In the genomic region with DNA sequence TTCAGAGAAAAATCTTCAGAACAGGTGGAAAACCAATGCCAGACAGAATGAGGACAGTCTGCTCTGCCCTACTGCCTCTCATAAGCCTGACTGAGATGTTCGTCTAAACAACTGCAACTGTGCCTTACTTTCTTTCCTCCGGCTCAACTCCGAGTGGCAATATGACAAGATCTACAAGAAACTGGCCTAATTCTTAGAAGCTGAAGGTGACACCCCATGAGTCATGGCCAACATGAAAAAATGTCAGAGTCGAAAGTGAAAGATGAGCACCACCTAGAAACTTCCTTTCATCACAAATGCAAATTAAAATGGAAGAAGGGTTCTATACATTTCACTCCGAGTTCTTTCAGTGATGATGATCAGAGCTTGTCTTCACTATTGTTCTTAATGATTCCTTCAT, we compare ENCODE assay signal across 8 cellular contexts. TPM values are rescaled to one million over a fixed set of nuclear protein-coding genes. Genes with fewer than 3 reads are reported as not detected.
DNase-seq lines count a peak whose midpoint lies in the region; ATAC-seq and TF ChIP-seq lines count a peak whose summit lies in the region.

No MANE protein-coding gene starts in this region.

- H3K4me1 ChIP-seq in endodermal cell (ENCODE audit: control insufficient read depth, insufficient read depth, low read length), result no peaks in the 10 kb centered on the region

- peak overlapping the region; percentile 52 for H3K4me3 Mint-ChIP-seq in activated naive CD4-positive, alpha-beta T cell treated with anti-CD3 and anti-CD28 coated beads for 36 hours
- H3K4me3 Mint-ChIP-seq in endodermal cell, result no peak overlapping the region

- no peaks in the 10 kb centered on the region for H3K27me3 Mint-ChIP-seq in activated naive CD4-positive, alpha-beta T cell treated with anti-CD3 and anti-CD28 coated beads for 36 hours (ENCODE audit: low read depth)
- no peaks in the 10 kb centered on the region for H3K27me3 Mint-ChIP-seq in endodermal cell (ENCODE audit: insufficient read depth)

- peaks cover 19% of the 10 kb centered on the region for H3K36me3 Mint-ChIP-seq in activated naive CD4-positive, alpha-beta T cell treated with anti-CD3 and anti-CD28 coated beads for 36 hours (ENCODE audit: low read depth)
- H3K36me3 Mint-ChIP-seq in endodermal cell (ENCODE audit: low read depth), result peaks cover 28% of the 10 kb centered on the region

- peak overlapping the region; percentile 94 for H3K27ac Mint-ChIP-seq in activated naive CD4-positive, alpha-beta T cell treated with anti-CD3 and anti-CD28 coated beads for 36 hours
- no peak overlapping the region for H3K27ac Mint-ChIP-seq in endodermal cell

- peak; percentile 10 for DNase-seq in GM03348 (ENCODE audit: low spot score)
- DNase-seq in MV-4-11 (lab: John Stamatoyannopoulos, UW), result peak; percentile 75
- DNase-seq in activated naive CD4-positive, alpha-beta T cell treated with anti-CD3 and anti-CD28 coated beads for 36 hours, result peak; percentile 86
- DNase-seq in stimulated activated CD4-positive, alpha-beta T cell treated with anti-CD3 and anti-CD28 coated beads, Interleukin-2, amount 100 ng/mL, for 4 hours (ENCODE audit: low read depth), result peak; percentile 68
- no peak for DNase-seq in left cardiac atrium
- no peak for DNase-seq in endodermal cell
- DNase-seq in globus pallidus (ENCODE audit: low spot score), result no peak

- peaks cover 73% of the 10 kb centered on the region for H3K4me1 Mint-ChIP-seq in activated naive CD4-positive, alpha-beta T cell treated with anti-CD3 and anti-CD28 coated beads for 36 hours (ENCODE audit: low read depth)
- peaks cover 4% of the 10 kb centered on the region for H3K4me1 Mint-ChIP-seq in endodermal cell

- H3K4me3 ChIP-seq in endodermal cell (ENCODE audit: low read length), result no peak overlapping the region

- ATAC-seq in GM21723 (IDR thresholded peaks at IDR 0.05; ENCODE audit: unreplicated experiment) (peak; percentile 87), left cardiac atrium (no peak)

- peaks cover 1% of the 10 kb centered on the region for H3K9me3 Mint-ChIP-seq in activated naive CD4-positive, alpha-beta T cell treated with anti-CD3 and anti-CD28 coated beads for 36 hours
- peaks cover 12% of the 10 kb centered on the region for H3K9me3 Mint-ChIP-seq in endodermal cell

- no peak overlapping the region for H3K27ac ChIP-seq in endodermal cell (ENCODE audit: low read depth, low read length)

- no peak overlapping the region for H3K9ac ChIP-seq in endodermal cell (ENCODE audit: extremely low read depth, low read length, poor library complexity, severe bottlenecking)

- CTCF ChIA-PET in activated naive CD4-positive, alpha-beta T cell treated with anti-CD3 and anti-CD28 coated beads for 36 hours (lab: Charles Lee), result interaction anchor here (0.6 to 2.1 kb wide), 3 partner anchors 11 to 1752 kb away, joined by 3 to 7 read pairs (median 5); no protein-coding TSS in a partner anchor

- no peak for TF ChIP-seq CTCF in endodermal cell (conservative IDR thresholded peaks at IDR 0.05)

- H3K36me3 ChIP-seq in endodermal cell (ENCODE audit: control insufficient read depth, insufficient read depth, low read length), result peaks cover 34% of the 10 kb centered on the region

- H3K27me3 ChIP-seq in endodermal cell (ENCODE audit: control insufficient read depth, insufficient read depth, low read length, poor library complexity, severe bottlenecking), result no peaks in the 10 kb centered on the region

- WGBS in endodermal cell (ENCODE audit: insufficient coverage in 1 of 2, insufficient read length in 1 of 2), 2 experiments, result 92 to 95% methylated on average over 5 of the region's 5 CpGs

- H3K9me3 ChIP-seq in endodermal cell (ENCODE audit: control insufficient read depth, low read length), result peaks cover 32% of the 10 kb centered on the region

- intact Hi-C loops in activated naive CD4-positive, alpha-beta T cell treated with anti-CD3 and anti-CD28 coated beads for 36 hours (cut with micrococcal nuclease), result loop anchor here (1.0 to 2.0 kb wide), 7 partner anchors 13 to 228 kb away; a partner anchor contains a TSS
- intact Hi-C loops in left cardiac atrium (cut with DNase I), result no loop called here

RNA-seq across cellular contexts. Expression of a gene that starts 12.9 kb away (rescaled TPM):
- total RNA-seq in activated naive CD4-positive, alpha-beta T cell treated with anti-CD3 and anti-CD28 coated beads for 36 hours, result 10 to 100 TPM; 27.4 to 28.4 TPM
- total RNA-seq in left cardiac atrium (10 to 100 TPM; 71.7 to 83.9 TPM), endodermal cell (10 to 100 TPM; 30.2 to 32.5 TPM)
- 23.9 TPM for polyA plus RNA-seq in endodermal cell (2013, experiment 1 of 2)
- polyA plus RNA-seq in endodermal cell (2013, experiment 2 of 2), result 23.6 TPM

RNA-seq across cellular contexts. Expression of a gene that starts 43.5 kb away (rescaled TPM):
- total RNA-seq in activated naive CD4-positive, alpha-beta T cell treated with anti-CD3 and anti-CD28 coated beads for 36 hours, result 10 to 100 TPM; 13.3 TPM
- total RNA-seq in left cardiac atrium (1 to 10 TPM; 3.5 to 4.3 TPM), endodermal cell (10 to 100 TPM; 22.6 to 45.5 TPM)
- 46.2 TPM for polyA plus RNA-seq in endodermal cell (2013, experiment 1 of 2)
- 52.7 TPM for polyA plus RNA-seq in endodermal cell (2013, experiment 2 of 2)

RNA-seq across cellular contexts. Expression of a gene that starts 58.3 kb away (rescaled TPM):
- not detected for total RNA-seq in activated naive CD4-positive, alpha-beta T cell treated with anti-CD3 and anti-CD28 coated beads for 36 hours
- total RNA-seq in left cardiac atrium, result under 1 TPM; 0.32 to 0.50 TPM
- 1 to 10 TPM; 1.9 to 2.0 TPM for total RNA-seq in endodermal cell
- 1.4 TPM for polyA plus RNA-seq in endodermal cell (2013, experiment 1 of 2)
- polyA plus RNA-seq in endodermal cell (2013, experiment 2 of 2), result not detected

Comparison
In these comparisons a context has a peak if more than half of its experiments do, and no peak if none do; other contexts are left out.
1. DNase-seq: peak in GM03348 (single experiment), MV-4-11 (single experiment), activated naive CD4-positive, alpha-beta T cell treated with anti-CD3 and anti-CD28 coated beads for 36 hours (single experiment) and stimulated activated CD4-positive, alpha-beta T cell treated with anti-CD3 and anti-CD28 coated beads, Interleukin-2, amount 100 ng/mL, for 4 hours (single experiment); none in left cardiac atrium (single experiment), endodermal cell (single experiment) and globus pallidus (single experiment).